24 cellular contexts compared by ENCODE assay signal in genomic region chr2:16374671-16375070, GRCh38.
DNase-seq lines count a peak whose midpoint lies in the region; TF ChIP-seq lines count a peak whose summit lies in the region.
"Had no signal": no experiment of that assay in that cellular context is flagged by ENCODE, and none has a peak within 500 bp of the region (broad histone marks: within the 10 kb centered on the region; RNA-seq: fewer than 3 reads in every experiment).

No MANE protein-coding gene starts in this region.

- no peak for TF ChIP-seq CTCF in BE2C (IDR thresholded peaks at IDR 0.05; ENCODE audit: low read depth, low read length)

- no peaks in the 10 kb centered on the region for H3K36me3 ChIP-seq in BE2C
- H3K36me3 ChIP-seq: BLaER1; BLaER1 treated with 17β-estradiol and CSF1 and Interleukin-3, amounts not matched to agents 10 nM and 100 nM had no signal

- peaks cover 13% of the 10 kb centered on the region for H3K4me1 ChIP-seq in BE2C
- H3K4me1 ChIP-seq: A549; BLaER1; BLaER1 treated with 17β-estradiol and CSF1 and Interleukin-3, amounts not matched to agents 10 nM and 100 nM; Caco-2 had no signal

- peaks cover 28% of the 10 kb centered on the region for H3K9me3 ChIP-seq in BE2C
- H3K9me3 ChIP-seq: BLaER1; BLaER1 treated with 17β-estradiol and CSF1 and Interleukin-3, amounts not matched to agents 10 nM and 100 nM; Caco-2 had no signal

- H3K27me3 ChIP-seq in BE2C = peaks cover 3% of the 10 kb centered on the region; the same call in 1 of the 2 replicates
- H3K27me3 ChIP-seq: BLaER1; BLaER1 treated with 17β-estradiol and CSF1 and Interleukin-3, amounts not matched to agents 10 nM and 100 nM had no signal

- no peak overlapping the region for H3K4me3 ChIP-seq in BE2C (ENCODE audit: low read depth, low read length)
- H3K4me3 ChIP-seq: A549; BLaER1; BLaER1 treated with 17β-estradiol and CSF1 and Interleukin-3, amounts not matched to agents 10 nM and 100 nM had no signal

- DNase-seq in BE2C (peak; percentile 96), NCI-H128 (lab: John Stamatoyannopoulos, UW; ENCODE audit: unreplicated experiment) (no peak)
- DNase-seq: 8988T; ACHN; AML-193; C1 segment of cervical spinal cord; Caco-2; Calu3; CD4-positive, alpha-beta memory T cell; CD4-positive, alpha-beta T cell; CD4-positive, CD25-positive, alpha-beta regulatory T cell; CD8-positive, alpha-beta memory T cell; CD8-positive, alpha-beta T cell; COR-L47; DMS 273 treated with DMSO at 0.1 percent for 48 hours; DMS153; DMS53; DMS79; DMS79 treated with DMSO at 0.1 percent for 48 hours; DND-41; EL had no signal
